1 cellular context compared by ENCODE assay signal in the genomic region with DNA sequence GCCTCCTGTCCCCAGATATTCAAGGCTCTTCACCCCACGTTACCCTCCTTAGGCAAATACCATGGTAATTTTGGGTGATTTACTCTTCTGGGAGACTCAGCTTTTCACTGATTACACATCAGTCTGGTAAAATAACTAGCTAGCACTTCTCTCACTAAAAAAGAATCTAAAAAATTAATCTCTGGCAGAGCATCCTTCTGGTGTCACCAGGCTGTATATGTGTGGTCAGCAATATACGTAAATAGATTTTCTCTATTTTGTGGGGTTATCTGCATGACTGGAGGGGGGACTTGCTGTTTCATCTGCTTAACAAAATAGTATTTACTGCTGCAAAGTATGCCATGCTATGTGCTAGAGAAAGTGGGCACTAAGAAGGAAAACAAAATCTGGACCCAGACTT.
TF ChIP-seq lines count a peak whose summit lies in the region.

No MANE protein-coding gene starts in this region.

TF ChIP-seq in H1, 55 proteins besides CTCF, POLR2A, EP300 and RAD21:
- TF ChIP-seq GTF2F1 (IDR thresholded peaks at IDR 0.05; ENCODE audit: borderline replicate concordance, low read depth, low read length): no peak
- TF ChIP-seq EZH2 (IDR thresholded peaks at IDR 0.05; ENCODE audit: low read depth, low read length, severe bottlenecking): no peak
- no peak for TF ChIP-seq BCL11A (IDR thresholded peaks at IDR 0.05; ENCODE audit: low read depth in 2 of 2, low read length in 2 of 2)
- no peak for TF ChIP-seq MAFK (IDR thresholded peaks at IDR 0.05; ENCODE audit: low read depth, low read length)
- TF ChIP-seq, protein P1, sequence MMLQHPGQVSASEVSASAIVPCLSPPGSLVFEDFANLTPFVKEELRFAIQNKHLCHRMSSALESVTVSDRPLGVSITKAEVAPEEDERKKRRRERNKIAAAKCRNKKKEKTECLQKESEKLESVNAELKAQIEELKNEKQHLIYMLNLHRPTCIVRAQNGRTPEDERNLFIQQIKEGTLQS (IDR thresholded peaks at IDR 0.05; ENCODE audit: insufficient read depth, low read depth, low read length): no peak
- no peak for TF ChIP-seq SAP30 (IDR thresholded peaks at IDR 0.05; ENCODE audit: insufficient read depth, insufficient replicate concordance, low read length)
- no peak for TF ChIP-seq RXRA (IDR thresholded peaks at IDR 0.05; ENCODE audit: insufficient read depth, low read depth, low read length)
- no peak for TF ChIP-seq KDM5A (IDR thresholded peaks at IDR 0.05; ENCODE audit: low read length)
- TF ChIP-seq, protein P2, sequence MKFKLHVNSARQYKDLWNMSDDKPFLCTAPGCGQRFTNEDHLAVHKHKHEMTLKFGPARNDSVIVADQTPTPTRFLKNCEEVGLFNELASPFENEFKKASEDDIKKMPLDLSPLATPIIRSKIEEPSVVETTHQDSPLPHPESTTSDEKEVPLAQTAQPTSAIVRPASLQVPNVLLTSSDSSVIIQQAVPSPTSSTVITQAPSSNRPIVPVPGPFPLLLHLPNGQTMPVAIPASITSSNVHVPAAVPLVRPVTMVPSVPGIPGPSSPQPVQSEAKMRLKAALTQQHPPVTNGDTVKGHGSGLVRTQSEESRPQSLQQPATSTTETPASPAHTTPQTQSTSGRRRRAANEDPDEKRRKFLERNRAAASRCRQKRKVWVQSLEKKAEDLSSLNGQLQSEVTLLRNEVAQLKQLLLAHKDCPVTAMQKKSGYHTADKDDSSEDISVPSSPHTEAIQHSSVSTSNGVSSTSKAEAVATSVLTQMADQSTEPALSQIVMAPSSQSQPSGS (IDR thresholded peaks at IDR 0.05; ENCODE audit: low read length): no peak
- TF ChIP-seq NANOG (IDR thresholded peaks at IDR 0.05; ENCODE audit: insufficient read depth, low read depth, low read length, poor library complexity, severe bottlenecking): no peak
- no peak for TF ChIP-seq SP2 (IDR thresholded peaks at IDR 0.05; ENCODE audit: low read length)
